ENCODE assay signal across 20 cellular contexts in genomic region chr10:70927221-70927943, GRCh38. TPM values are rescaled to one million over a fixed set of nuclear protein-coding genes. Genes with fewer than 3 reads are reported as not detected.
DNase-seq lines count a peak whose midpoint lies in the region; ATAC-seq and TF ChIP-seq lines count a peak whose summit lies in the region.
"Had no signal": no experiment of that assay in that cellular context is flagged by ENCODE, and none has a peak within 500 bp of the region (broad histone marks: within the 10 kb centered on the region; RNA-seq: fewer than 3 reads in every experiment).

No MANE protein-coding gene starts in this region.

- H3K27me3 Mint-ChIP-seq in brain (peaks cover 9% of the 10 kb centered on the region), nephron (ENCODE audit: low read depth) (peaks cover 45% of the 10 kb centered on the region)

- peak overlapping the region; percentile 54 to 87 (median 63) for H3K27ac Mint-ChIP-seq in brain
- H3K27ac Mint-ChIP-seq in nephron, result peak overlapping the region in 2 of 3 experiments; percentile 2 to 32
- H3K27ac Mint-ChIP-seq: activated naive CD4-positive, alpha-beta T cell treated with anti-CD3 and anti-CD28 coated beads, Interleukin-2, amount 50 U/mL, for 72 hours; activated T-helper 17 cell treated with anti-CD3 and anti-CD28 coated beads, Interleukin-2, amount 50 U/mL, for 72 hours; T-helper 1 cell treated with Interleukin-12 subunit alpha and Interleukin-12 subunit beta and Interleukin-4 antibody, amounts not matched to agents 30 μg/mL and 1 μg/mL, for 36 hours had no signal

- H3K9ac ChIP-seq in BLaER1, result no peak overlapping the region

- H3K4me2 ChIP-seq in BLaER1, result 0 out of 2 replicates have a peak overlapping the region, but pooled peaks have one; percentile 50

- H3K36me3 Mint-ChIP-seq in brain, result no peaks in the 10 kb centered on the region
- no peaks in the 10 kb centered on the region for H3K36me3 Mint-ChIP-seq in nephron (ENCODE audit: low read depth)
- H3K36me3 Mint-ChIP-seq: activated naive CD4-positive, alpha-beta T cell treated with anti-CD3 and anti-CD28 coated beads, Interleukin-2, amount 50 U/mL, for 72 hours had no signal

- H3K4me1 ChIP-seq in BLaER1, result peaks cover 21% of the 10 kb centered on the region
- H3K4me1 ChIP-seq: HAP-1 had no signal

- ATAC-seq in HG02623 (IDR thresholded peaks at IDR 0.05; ENCODE audit: unreplicated experiment), result no peak
- ATAC-seq: activated naive CD4-positive, alpha-beta T cell treated with anti-CD3 and anti-CD28 coated beads, Interleukin-2, amount 50 U/mL, for 72 hours; activated T-helper 17 cell treated with anti-CD3 and anti-CD28 coated beads, Interleukin-2, amount 50 U/mL, for 72 hours had no signal

- peaks cover 74% of the 10 kb centered on the region for H3K4me1 Mint-ChIP-seq in brain
- peaks cover 59% of the 10 kb centered on the region for H3K4me1 Mint-ChIP-seq in nephron

- no peak overlapping the region for H3K4me3 ChIP-seq in BLaER1
- H3K4me3 ChIP-seq: HAP-1, ovary had no signal

- no peak for TF ChIP-seq CTCF in brain (conservative IDR thresholded peaks at IDR 0.05)
- TF ChIP-seq CTCF in nephron (IDR thresholded peaks at IDR 0.05; ENCODE audit: unreplicated experiment in 3 of 3), result no peak

- DNase-seq in MV-4-11 (lab: John Stamatoyannopoulos, UW), result peak; percentile 33
- no peak for DNase-seq in retina
- DNase-seq in HPDE6-E6E7 (ENCODE audit: extremely low spot score), result no peak
- no peak for DNase-seq in DMS79 treated with DMSO at 0.1 percent for 48 hours (lab: John Stamatoyannopoulos, UW)
- DNase-seq: activated CD4-positive, alpha-beta T cell treated with anti-CD3 and anti-CD28 coated beads for 48 hours; left cardiac atrium; NCI-H146; NCI-H2171; NCI-H526 treated with DMSO at 0.1 percent for 48 hours; ovary; SHP77 had no signal

- H3K27me3 ChIP-seq in BLaER1, result no peaks in the 10 kb centered on the region
- H3K27me3 ChIP-seq: ovary had no signal

- H3K9me3 ChIP-seq in BLaER1, result no peaks in the 10 kb centered on the region
- H3K9me3 ChIP-seq: HAP-1, ovary had no signal

- no peak overlapping the region for H3K27ac ChIP-seq in BLaER1
- H3K27ac ChIP-seq: C4-2B, ovary had no signal

- H3K4me3 Mint-ChIP-seq in brain (no peak overlapping the region), nephron (peak overlapping the region in 1 of 3 experiments; percentile 6)
- H3K4me3 Mint-ChIP-seq: activated T-helper 17 cell treated with anti-CD3 and anti-CD28 coated beads, Interleukin-2, amount 50 U/mL, for 72 hours; T-helper 1 cell treated with Interleukin-12 subunit alpha and Interleukin-12 subunit beta and Interleukin-4 antibody, amounts not matched to agents 30 μg/mL and 1 μg/mL, for 36 hours had no signal

- H3K9me3 Mint-ChIP-seq in brain (peaks cover 0 to 3% (median 0%) of the 10 kb centered on the region in 5 experiments), nephron (no peaks in the 10 kb centered on the region)
- H3K9me3 Mint-ChIP-seq: activated naive CD4-positive, alpha-beta T cell treated with anti-CD3 and anti-CD28 coated beads, Interleukin-2, amount 50 U/mL, for 72 hours; activated T-helper 17 cell treated with anti-CD3 and anti-CD28 coated beads, Interleukin-2, amount 50 U/mL, for 72 hours; T-helper 1 cell treated with Interleukin-12 subunit alpha and Interleukin-12 subunit beta and Interleukin-4 antibody, amounts not matched to agents 30 μg/mL and 1 μg/mL, for 36 hours had no signal

- H4K20me1 ChIP-seq in BLaER1, result no peaks in the 10 kb centered on the region

- no peaks in the 10 kb centered on the region for H3K36me3 ChIP-seq in BLaER1
- H3K36me3 ChIP-seq: HAP-1, ovary had no signal

RNA-seq across cellular contexts. Expression of gene PCBD1, which starts 39.0 kb away (rescaled TPM):
- polyA plus RNA-seq in brain (ENCODE audit: insufficient read depth, low read depth, low replicate concordance), result 94.6 TPM
